ENCODE assay signal across 29 cellular contexts in genomic region chr5:96124589-96124988, GRCh38.
DNase-seq lines count a peak whose midpoint lies in the region; ATAC-seq, FAIRE-seq and TF ChIP-seq lines count a peak whose summit lies in the region.
"Had no signal": no experiment of that assay in that cellular context is flagged by ENCODE, and none has a peak within 500 bp of the region (broad histone marks: within the 10 kb centered on the region; RNA-seq: fewer than 3 reads in every experiment).

No MANE protein-coding gene starts in this region.

- DNase-seq in A549 (ENCODE audit: low read depth in 1 of 2, low spot score in 1 of 2), result no peak
- DNase-seq in IMR-90, result peak; percentile 46
- DNase-seq in H1 (ENCODE audit: low read depth in 1 of 2, low spot score in 2 of 2), result no peak
- no peak for DNase-seq in HepG2 (ENCODE audit: low spot score)
- DNase-seq in endodermal cell, result no peak
- DNase-seq in DMS53 treated with DMSO at 0.1 percent for 48 hours (lab: John Stamatoyannopoulos, UW; ENCODE audit: unreplicated experiment), result no peak
- no peak for DNase-seq in HuH-7.5 (ENCODE audit: low spot score)
- DNase-seq: activated CD4-positive, alpha-beta T cell treated with anti-CD3 and anti-CD28 coated beads, Interleukin-2, amount 50 U/mL, for 48 hours; activated CD4-positive, CD25-positive, alpha-beta regulatory T cell treated with anti-CD3 and anti-CD28 coated beads, Interleukin-2, amount 50 U/mL, for 72 hours; activated naive CD4-positive, alpha-beta T cell treated with anti-CD3 and anti-CD28 coated beads for 36 hours; amniotic stem cell; CD4-positive, alpha-beta T cell; cerebellar nuclear complex; immature natural killer cell; KBM-7; mesenchymal stem cell; NCI-H1092 treated with DMSO at 0.1 percent for 48 hours; NCI-H1694 treated with DMSO at 0.1 percent for 48 hours; NCI-H82; ovary; small intestine; stimulated activated naive CD4-positive, alpha-beta T cell treated with Interleukin-2 at 50 U/mL for 16 hours; T-helper 17 cell; testis had no signal

- H3K18ac ChIP-seq in IMR-90 (ENCODE audit: low read depth, low read length) (no peak overlapping the region), H1 (ENCODE audit: extremely low read depth, low read length) (no peak overlapping the region)

- H3K4ac ChIP-seq in IMR-90 (ENCODE audit: low read depth, low read length) (no peak overlapping the region), H1 (replicated peaks; ENCODE audit: insufficient read length, low read depth, low read length) (no peak overlapping the region)

- peaks cover 27% of the 10 kb centered on the region for H3K4me1 Mint-ChIP-seq in endodermal cell
- H3K4me1 Mint-ChIP-seq: brain, immature natural killer cell had no signal

- H2BK5ac ChIP-seq in IMR-90 (ENCODE audit: low read depth, low read length, poor library complexity, severe bottlenecking) (peak overlapping the region; percentile 60), H1 (ENCODE audit: low read depth, low read length) (no peak overlapping the region)

- no peak overlapping the region for H3K4me3 ChIP-seq in A549
- no peak overlapping the region for H3K4me3 ChIP-seq in IMR-90 (ENCODE audit: insufficient read depth, low read depth, low read length)
- no peak overlapping the region for H3K4me3 ChIP-seq in H1 (ENCODE audit: extremely low read depth in 1 of 4, insufficient read depth in 2 of 4, low read depth in 3 of 4, low read length in 4 of 4)
- H3K4me3 ChIP-seq in HepG2 (replicated peaks in 1 of 3; ENCODE audit: insufficient read depth in 1 of 3, low read depth in 2 of 3, low read length in 3 of 3), result peak overlapping the region in 2 of 3 experiments; percentile 19 to 26; a peak in 4 of 6 replicates
- no peak overlapping the region for H3K4me3 ChIP-seq in endodermal cell (ENCODE audit: low read length)
- H3K4me3 ChIP-seq: ovary, SK-N-MC, testis had no signal

- H3K23ac ChIP-seq in IMR-90 (ENCODE audit: low read depth, low read length), result no peak overlapping the region
- no peak overlapping the region for H3K23ac ChIP-seq in H1 (ENCODE audit: insufficient read length)

- H4K20me1 ChIP-seq in IMR-90 (ENCODE audit: insufficient read depth, low read length) (no peaks in the 10 kb centered on the region), H1 (replicated peaks in 1 of 2; ENCODE audit: control insufficient read depth in 1 of 2, insufficient read depth in 2 of 2, low read length in 2 of 2) (no peaks in the 10 kb centered on the region), HepG2 (ENCODE audit: insufficient read depth, low read length) (no peaks in the 10 kb centered on the region)

- H3K4me3 Mint-ChIP-seq in endodermal cell, result no peak overlapping the region
- H3K4me3 Mint-ChIP-seq: activated naive CD4-positive, alpha-beta T cell treated with anti-CD3 and anti-CD28 coated beads for 36 hours; brain; CD4-positive, alpha-beta T cell; immature natural killer cell; T-helper 17 cell had no signal

- in situ Hi-C loops in IMR-90 (cut with MboI; ENCODE audit: low sequenced_read_pairs) (no loop called here), HepG2 (cut with HindIII; ENCODE audit: extremely low pct_ligation_motif_present, low pct_unique_long_range_greater_than_20kb) (no loop called here)

- H3K27ac ChIP-seq in A549 (no peak overlapping the region), IMR-90 (ENCODE audit: insufficient read depth, low read length) (no peak overlapping the region), H1 (ENCODE audit: low read depth, low read length) (no peak overlapping the region), HepG2 (ENCODE audit: extremely low read length, insufficient read depth, low read length) (peak overlapping the region; percentile 86), endodermal cell (ENCODE audit: low read depth, low read length) (no peak overlapping the region)
- H3K27ac ChIP-seq: ovary, SK-N-MC, testis had no signal

- H3K4me1 ChIP-seq in A549 (peaks cover 18% of the 10 kb centered on the region), IMR-90 (ENCODE audit: control insufficient read depth, insufficient read depth, low read length) (peaks cover 10% of the 10 kb centered on the region), H1 (replicated peaks in 1 of 4; ENCODE audit: control insufficient read depth in 3 of 4, insufficient read depth in 4 of 4, low read length in 3 of 4) (no peaks in the 10 kb centered on the region), HepG2 (ENCODE audit: insufficient read depth, low read length) (peaks cover 97% of the 10 kb centered on the region), endodermal cell (ENCODE audit: control insufficient read depth, insufficient read depth, low read length) (peaks cover 6% of the 10 kb centered on the region)
- H3K4me1 ChIP-seq: testis had no signal

- no peak overlapping the region for H2AK9ac ChIP-seq in IMR-90 (replicated peaks; ENCODE audit: low read depth, low read length, poor library complexity)

- intact Hi-C loops in IMR-90 (cut with micrococcal nuclease) (no loop called here), HepG2 (cut with micrococcal nuclease; ENCODE audit: unreplicated experiment) (loop anchor here (2.0 kb wide), 1 partner anchor 166 kb away; no protein-coding TSS in a partner anchor)

- no peak for TF ChIP-seq CTCF in A549 (IDR thresholded peaks at IDR 0.05)
- no peak for TF ChIP-seq CTCF in IMR-90 (conservative IDR thresholded peaks at IDR 0.05; ENCODE audit: low read depth, low read length)
- TF ChIP-seq CTCF in H1 (IDR thresholded peaks at IDR 0.05; ENCODE audit: control extremely low read depth in 1 of 3, insufficient read depth in 1 of 3, low read depth in 1 of 3, low read length in 3 of 3), result no peak
- no peak for TF ChIP-seq CTCF in HepG2 (CRISPR knock-in tag; IDR thresholded peaks at IDR 0.05)
- TF ChIP-seq CTCF in endodermal cell (conservative IDR thresholded peaks at IDR 0.05), result no peak

- H4K5ac ChIP-seq in IMR-90 (ENCODE audit: low read depth, low read length), result no peak overlapping the region
- no peak overlapping the region for H4K5ac ChIP-seq in H1 (ENCODE audit: insufficient read length, low read depth, low read length)

- H3K9me1 ChIP-seq in IMR-90 (ENCODE audit: insufficient read depth, low read length), result 0 out of 2 replicates have a peak, but pooled peaks cover 3% of the 10 kb centered on the region

- H3K79me1 ChIP-seq in IMR-90 (ENCODE audit: low read depth in 1 of 2, low read length in 2 of 2) (0 out of 4 replicates have a peak, but pooled peaks cover 0 to 3% of the 10 kb centered on the region in 2 experiments), H1 (ENCODE audit: low read depth, low read length) (no peaks in the 10 kb centered on the region)

- FAIRE-seq in A549 (lab: Jason Lieb, UNC), result peak; percentile 51
- FAIRE-seq in H1 (lab: Jason Lieb, UNC), result no peak
- FAIRE-seq in HepG2 (lab: Jason Lieb, UNC), result no peak
- FAIRE-seq: endometrium, GM12891, small intestine had no signal

- H4K8ac ChIP-seq in IMR-90 (ENCODE audit: low read depth in 2 of 2, low read length in 2 of 2) (no peak overlapping the region), H1 (ENCODE audit: extremely low read depth, insufficient read depth, low read length) (no peak overlapping the region)

- no peaks in the 10 kb centered on the region for H3K36me3 ChIP-seq in IMR-90 (ENCODE audit: control insufficient read depth, insufficient read depth, low read length)
- H3K36me3 ChIP-seq in H1 (ENCODE audit: control insufficient read depth in 2 of 4, insufficient read depth in 4 of 4, low read length in 3 of 4), result no peaks in the 10 kb centered on the region
- no peaks in the 10 kb centered on the region for H3K36me3 ChIP-seq in HepG2 (replicated peaks in 1 of 2; ENCODE audit: control insufficient read depth in 1 of 2, insufficient read depth in 2 of 2, low read length in 2 of 2)
- no peaks in the 10 kb centered on the region for H3K36me3 ChIP-seq in endodermal cell (ENCODE audit: control insufficient read depth, insufficient read depth, low read length)
- H3K36me3 ChIP-seq: ovary had no signal

- no peak overlapping the region for H4K91ac ChIP-seq in IMR-90 (ENCODE audit: insufficient read depth, low read depth, low read length)
- no peak overlapping the region for H4K91ac ChIP-seq in H1 (replicated peaks; ENCODE audit: insufficient read length, low read length)

- no peaks in the 10 kb centered on the region for H3K79me2 ChIP-seq in H1 (ENCODE audit: control insufficient read depth in 1 of 2, insufficient read depth in 2 of 2, low read length in 2 of 2)
- H3K79me2 ChIP-seq in HepG2 (ENCODE audit: insufficient read depth, low read length), result peaks cover 6% of the 10 kb centered on the region

- BruUV-seq in IMR-90 (replicated peaks; lab: Mats Ljungman, UMichigan) (no TSS peak), HepG2 (replicated peaks; lab: Mats Ljungman, UMichigan) (no TSS peak)

- H3K9ac ChIP-seq in IMR-90 (ENCODE audit: low read depth, low read length) (no peak overlapping the region), H1 (replicated peaks in 1 of 4; ENCODE audit: extremely low read depth in 1 of 4, low read depth in 3 of 4, low read length in 3 of 4) (no peak overlapping the region), HepG2 (ENCODE audit: insufficient read depth, low read depth, low read length) (peak overlapping the region; percentile 73; the same call in 1 of the 2 replicates), endodermal cell (ENCODE audit: extremely low read depth, low read length, poor library complexity, severe bottlenecking) (no peak overlapping the region)

- H3K36me3 Mint-ChIP-seq in endodermal cell (ENCODE audit: low read depth), result no peaks in the 10 kb centered on the region
- H3K36me3 Mint-ChIP-seq: brain, immature natural killer cell had no signal

- H2BK120ac ChIP-seq in IMR-90 (ENCODE audit: low read depth, low read length), result no peak overlapping the region
- H2BK120ac ChIP-seq in H1 (replicated peaks; ENCODE audit: low read depth, low read length), result no peak overlapping the region

- H3K56ac ChIP-seq in IMR-90 (ENCODE audit: extremely low read depth, insufficient read depth, low read length), result no peak overlapping the region
- H3K56ac ChIP-seq in H1 (replicated peaks; ENCODE audit: insufficient read length, low read depth, low read length), result no peak overlapping the region

- TF ChIP-seq POLR2A in A549 (IDR thresholded peaks at IDR 0.05; ENCODE audit: low read length), result no peak
- TF ChIP-seq POLR2A in IMR-90 (IDR thresholded peaks at IDR 0.05; ENCODE audit: low read depth, low read length), result no peak
- TF ChIP-seq POLR2A in H1 (IDR thresholded peaks at IDR 0.05; ENCODE audit: control extremely low read depth in 1 of 2, low read depth in 2 of 2, low read length in 2 of 2), result no peak
- no peak for TF ChIP-seq POLR2A in HepG2 (IDR thresholded peaks at IDR 0.05; ENCODE audit: insufficient read depth in 1 of 2, low read depth in 2 of 2, low read length in 2 of 2)

- TF ChIP-seq RAD21 in A549 (conservative IDR thresholded peaks at IDR 0.05 in 1 of 2, IDR thresholded peaks at IDR 0.05 in 1 of 2) (no peak), IMR-90 (IDR thresholded peaks at IDR 0.05; ENCODE audit: low read length) (no peak), H1 (IDR thresholded peaks at IDR 0.05 in 1 of 2, conservative IDR thresholded peaks at IDR 0.05 in 1 of 2; ENCODE audit: low read depth in 2 of 2, low read length in 2 of 2) (no peak), HepG2 (CRISPR knock-in tag; IDR thresholded peaks at IDR 0.05) (no peak)

- dilution Hi-C loops in IMR-90 (cut with HindIII; ENCODE audit: low sequenced_read_pairs, unreplicated experiment), result no loop called here

- CTCF ChIA-PET in A549 (lab: Yijun Ruan, JAX) (no interaction called here), IMR-90 (lab: Yijun Ruan, JAX) (no interaction called here), H1 (lab: Charles Lee; ENCODE audit: partially characterized antibody) (no interaction called here), HepG2 (lab: Yijun Ruan, JAX; ENCODE audit: low intra/inter-chr PET ratio, low total read pairs) (no interaction called here)

- no peak overlapping the region for H2BK20ac ChIP-seq in IMR-90 (ENCODE audit: low read depth, low read length)
- no peak overlapping the region for H2BK20ac ChIP-seq in H1 (ENCODE audit: low read length)

- no peak for ATAC-seq in A549
- no peak; the same call in 1 of the 2 replicates for ATAC-seq in IMR-90 (ENCODE audit: low read depth)
- no peak for ATAC-seq in HepG2
- no peak for ATAC-seq in HG03196 (IDR thresholded peaks at IDR 0.05; ENCODE audit: unreplicated experiment)
- ATAC-seq: T-helper 17 cell had no signal

- H3K27me3 ChIP-seq in IMR-90 (ENCODE audit: control insufficient read depth, insufficient read depth, low read length) (no peaks in the 10 kb centered on the region), H1 (replicated peaks in 1 of 4; ENCODE audit: control insufficient read depth in 3 of 4, extremely low read depth in 1 of 4, insufficient read depth in 3 of 4, low read length in 3 of 4) (no peaks in the 10 kb centered on the region), HepG2 (ENCODE audit: control insufficient read depth in 1 of 2, insufficient read depth in 2 of 2, low read length in 2 of 2) (no peaks in the 10 kb centered on the region), endodermal cell (ENCODE audit: control insufficient read depth, insufficient read depth, low read length, poor library complexity, severe bottlenecking) (no peaks in the 10 kb centered on the region)
- H3K27me3 ChIP-seq: ovary, testis had no signal

- H3K14ac ChIP-seq in IMR-90 (replicated peaks; ENCODE audit: low read depth, low read length) (no peak overlapping the region), H1 (ENCODE audit: insufficient read length) (no peak overlapping the region)

- no peak overlapping the region for H2AFZ ChIP-seq in IMR-90 (replicated peaks; ENCODE audit: low read length, poor library complexity)
- no peak overlapping the region for H2AFZ ChIP-seq in H1 (ENCODE audit: low read length)
- no peak overlapping the region for H2AFZ ChIP-seq in HepG2 (ENCODE audit: low read length)

- H3K9me3 Mint-ChIP-seq in endodermal cell, result no peaks in the 10 kb centered on the region
- H3K9me3 Mint-ChIP-seq: activated naive CD4-positive, alpha-beta T cell treated with anti-CD3 and anti-CD28 coated beads for 36 hours; brain; CD4-positive, alpha-beta T cell; immature natural killer cell had no signal

- H2BK12ac ChIP-seq in H1 (ENCODE audit: low read depth, low read length), result no peak overlapping the region

- H3K4me2 ChIP-seq in A549 (peak overlapping the region; percentile 48; the same call in 2 of the 3 replicates), IMR-90 (ENCODE audit: low read depth, low read length) (no peak overlapping the region), H1 (ENCODE audit: insufficient read depth in 1 of 2, low read depth in 2 of 2, low read length in 2 of 2) (no peak overlapping the region), HepG2 (ENCODE audit: low read depth, low read length) (peak overlapping the region; percentile 84)

- POLR2A ChIA-PET in A549 (lab: Yijun Ruan, JAX), result no interaction called here
- POLR2A ChIA-PET in IMR-90 (lab: Charles Lee; ENCODE audit: unreplicated experiment), result no interaction called here
- POLR2A ChIA-PET in H1 (lab: Charles Lee; ENCODE audit: partially characterized antibody), result interaction anchor here (0.7 kb wide), 1 partner anchor 19 kb away, joined by 4 read pairs; no protein-coding TSS in a partner anchor
- POLR2A ChIA-PET in HepG2 (lab: Yijun Ruan, JAX), result interaction anchor here (1.6 to 2.6 kb wide), 2 partner anchors 10 to 137 kb away, joined by 3 to 14 read pairs; no protein-coding TSS in a partner anchor

- TF ChIP-seq EP300 in A549 (IDR thresholded peaks at IDR 0.05), result no peak
- no peak for TF ChIP-seq EP300 in H1 (IDR thresholded peaks at IDR 0.05; ENCODE audit: borderline replicate concordance in 1 of 2, low read depth in 2 of 2, low read length in 2 of 2)
- TF ChIP-seq EP300 in HepG2 (IDR thresholded peaks at IDR 0.05; ENCODE audit: low read depth in 2 of 2, low read length in 2 of 2), result no peak
- no peak for TF ChIP-seq EP300 in HepG2 (CRISPR knock-in tag; IDR thresholded peaks at IDR 0.05; ENCODE audit: borderline replicate concordance)

- WGBS in A549 (ENCODE audit: missing lambda C conversion rate), result 57% methylated on average over 1 of the region's 1 CpG
- WGBS in IMR-90 (ENCODE audit: extremely low coverage in 2 of 2, insufficient read length in 1 of 2), 2 experiments, result no CpG with 5 or more reads among the region's 1 CpG
- 81% methylated on average over 1 of the region's 1 CpG; no CpG with 5 or more reads in 1 of the 2 experiments for WGBS in H1 (ENCODE audit: extremely low coverage in 1 of 2, insufficient coverage in 1 of 2, insufficient read length in 1 of 2, insufficient replicate concordance in 2 of 2, low coverage in 1 of 2, low lambda C conversion rate in 2 of 2, missing lambda C conversion rate in 1 of 2), 2 experiments
- 85% methylated on average over 1 of the region's 1 CpG for WGBS in HepG2 (ENCODE audit: low lambda C conversion rate)
- WGBS in endodermal cell (ENCODE audit: insufficient coverage in 1 of 2, insufficient read length in 1 of 2), 2 experiments, result 100% methylated on average over 1 of the region's 1 CpG; no CpG with 5 or more reads in 1 of the 2 experiments

- no peak overlapping the region for H3K27ac Mint-ChIP-seq in endodermal cell
- H3K27ac Mint-ChIP-seq: activated naive CD4-positive, alpha-beta T cell treated with anti-CD3 and anti-CD28 coated beads for 36 hours; brain; CD4-positive, alpha-beta T cell; immature natural killer cell; T-helper 17 cell had no signal

- H2AK5ac ChIP-seq in IMR-90 (ENCODE audit: low read depth, low read length) (no peak overlapping the region), H1 (ENCODE audit: low read depth, low read length) (no peak overlapping the region)

- H3K23me2 ChIP-seq in H1 (ENCODE audit: low read depth, low read length), result no peaks in the 10 kb centered on the region

- H3K9me3 ChIP-seq in A549 (no peaks in the 10 kb centered on the region), IMR-90 (ENCODE audit: control insufficient read depth, insufficient read depth, low read length) (no peaks in the 10 kb centered on the region), H1 (ENCODE audit: insufficient read depth in 2 of 2, low read depth in 1 of 2, low read length in 1 of 2) (no peaks in the 10 kb centered on the region), HepG2 (ENCODE audit: low read length) (no peaks in the 10 kb centered on the region), endodermal cell (ENCODE audit: control insufficient read depth, low read length) (no peaks in the 10 kb centered on the region)
- H3K9me3 ChIP-seq: ovary, testis had no signal

- H2BK15ac ChIP-seq in IMR-90 (ENCODE audit: low read depth, low read length) (no peak overlapping the region), H1 (ENCODE audit: low read length) (no peak overlapping the region)

- no peaks in the 10 kb centered on the region for H3K27me3 Mint-ChIP-seq in endodermal cell (ENCODE audit: insufficient read depth)
- H3K27me3 Mint-ChIP-seq: brain had no signal

Comparison
In these comparisons a context has a peak if more than half of its experiments do, and no peak if none do; other contexts are left out.
1. H3K4me2 ChIP-seq: peak in A549 (single experiment) and HepG2 (single experiment); none in IMR-90 (single experiment) and H1 (0 of 2).
2. H3K4me3 ChIP-seq: peak in HepG2 (2 of 3); none in A549 (single experiment), IMR-90 (single experiment), H1 (0 of 4) and endodermal cell (single experiment).
3. POLR2A ChIA-PET loops: an anchor here in H1 (0.7 kb wide) and HepG2 (1.6 to 2.6 kb wide); none called in A549 and IMR-90.